ENCODE assay signal across 10 cellular contexts in genomic region chr10:17872191-17873091, GRCh38.
DNase-seq lines count a peak whose midpoint lies in the region; ATAC-seq and TF ChIP-seq lines count a peak whose summit lies in the region.
"Had no signal": no experiment of that assay in that cellular context is flagged by ENCODE, and none has a peak within 500 bp of the region (broad histone marks: within the 10 kb centered on the region; RNA-seq: fewer than 3 reads in every experiment).

No MANE protein-coding gene starts in this region.

- no peak for TF ChIP-seq POLR2A in erythroblast (IDR thresholded peaks at IDR 0.05; ENCODE audit: low read length)

- H3K4me1 Mint-ChIP-seq in activated naive CD4-positive, alpha-beta T cell treated with anti-CD3 and anti-CD28 coated beads for 36 hours (ENCODE audit: low read depth): no peaks in the 10 kb centered on the region
- peaks cover 6% of the 10 kb centered on the region for H3K4me1 Mint-ChIP-seq in type B pancreatic cell (ENCODE audit: unreplicated experiment)
- H3K4me1 Mint-ChIP-seq: IgD-negative memory B cell had no signal

- intact Hi-C loops in activated naive CD4-positive, alpha-beta T cell treated with anti-CD3 and anti-CD28 coated beads for 36 hours (cut with micrococcal nuclease): loop anchor here (1.0 kb wide), 1 partner anchor 265 kb away; no protein-coding TSS in a partner anchor

- H3K27ac Mint-ChIP-seq in activated naive CD4-positive, alpha-beta T cell treated with anti-CD3 and anti-CD28 coated beads for 36 hours: no peak overlapping the region
- no peak overlapping the region for H3K27ac Mint-ChIP-seq in type B pancreatic cell
- H3K27ac Mint-ChIP-seq: IgD-negative memory B cell had no signal

- peak; percentile 8 for DNase-seq in activated naive CD4-positive, alpha-beta T cell treated with anti-CD3 and anti-CD28 coated beads for 36 hours
- no peak for DNase-seq in activated naive CD4-positive, alpha-beta T cell treated with anti-CD3 and anti-CD28 coated beads, Interleukin-2, amount 50 U/mL, for 16 hours
- DNase-seq in NCI-H748 (lab: John Stamatoyannopoulos, UW; ENCODE audit: unreplicated experiment): peak; percentile 19
- peak; percentile 18 to 58 for DNase-seq in erythroblast (lab: John Stamatoyannopoulos, UW)
- DNase-seq in type B pancreatic cell (ENCODE audit: extremely low spot score, unreplicated experiment): no peak
- no peak for DNase-seq in NCI-H2227 (lab: John Stamatoyannopoulos, UW; ENCODE audit: unreplicated experiment)
- DNase-seq: activated effector memory CD4-positive, alpha-beta T cell treated with anti-CD3 and anti-CD28 coated beads, Interleukin-2, amount 50 U/mL, for 16 hours had no signal

- peak; percentile 49 for TF ChIP-seq CTCF in type B pancreatic cell (conservative IDR thresholded peaks at IDR 0.05)

- H3K4me3 Mint-ChIP-seq in activated naive CD4-positive, alpha-beta T cell treated with anti-CD3 and anti-CD28 coated beads for 36 hours: no peak overlapping the region
- H3K4me3 Mint-ChIP-seq in type B pancreatic cell: no peak overlapping the region
- H3K4me3 Mint-ChIP-seq: IgD-negative memory B cell had no signal

- CTCF ChIA-PET in activated naive CD4-positive, alpha-beta T cell treated with anti-CD3 and anti-CD28 coated beads for 36 hours (lab: Charles Lee): interaction anchor here (0.6 to 1.4 kb wide), 2 partner anchors 29 to 266 kb away, joined by 3 to 4 read pairs; no protein-coding TSS in a partner anchor

- ATAC-seq in GM19395 (IDR thresholded peaks at IDR 0.05; ENCODE audit: unreplicated experiment) (no peak), GM21529 (IDR thresholded peaks at IDR 0.05; ENCODE audit: unreplicated experiment) (no peak)

- H3K9me3 Mint-ChIP-seq in activated naive CD4-positive, alpha-beta T cell treated with anti-CD3 and anti-CD28 coated beads for 36 hours: no peaks in the 10 kb centered on the region
- H3K9me3 Mint-ChIP-seq in type B pancreatic cell: no peaks in the 10 kb centered on the region

- no peaks in the 10 kb centered on the region for H3K27me3 Mint-ChIP-seq in activated naive CD4-positive, alpha-beta T cell treated with anti-CD3 and anti-CD28 coated beads for 36 hours (ENCODE audit: low read depth)
- H3K27me3 Mint-ChIP-seq in type B pancreatic cell: peaks cover 10% of the 10 kb centered on the region
- H3K27me3 Mint-ChIP-seq: IgD-negative memory B cell had no signal

- H3K36me3 Mint-ChIP-seq in activated naive CD4-positive, alpha-beta T cell treated with anti-CD3 and anti-CD28 coated beads for 36 hours (ENCODE audit: low read depth): no peaks in the 10 kb centered on the region
- H3K36me3 Mint-ChIP-seq in type B pancreatic cell: no peaks in the 10 kb centered on the region
- H3K36me3 Mint-ChIP-seq: IgD-negative memory B cell had no signal

Comparison
In these comparisons a context has a peak if more than half of its experiments do, and no peak if none do; other contexts are left out.
1. DNase-seq: peak in activated naive CD4-positive, alpha-beta T cell treated with anti-CD3 and anti-CD28 coated beads for 36 hours (single experiment), NCI-H748 (single experiment) and erythroblast (2 of 2); none in activated naive CD4-positive, alpha-beta T cell treated with anti-CD3 and anti-CD28 coated beads, Interleukin-2, amount 50 U/mL, for 16 hours (single experiment), type B pancreatic cell (single experiment) and NCI-H2227 (single experiment).